In genomic region chr10:35027567-35027966, GRCh38 we compare ENCODE assay signal across 9 cellular contexts.
DNase-seq lines count a peak whose midpoint lies in the region; ATAC-seq and TF ChIP-seq lines count a peak whose summit lies in the region.
"Had no signal": no experiment of that assay in that cellular context is flagged by ENCODE, and none has a peak within 500 bp of the region (broad histone marks: within the 10 kb centered on the region; RNA-seq: fewer than 3 reads in every experiment).

No MANE protein-coding gene starts in this region.

- H3K9me3 ChIP-seq in heart left ventricle (no peaks in the 10 kb centered on the region), gastroesophageal sphincter (no peaks in the 10 kb centered on the region), vagina (no peaks in the 10 kb centered on the region)

- H3K4me3 ChIP-seq in heart left ventricle (no peak overlapping the region), gastroesophageal sphincter (no peak overlapping the region), vagina (no peak overlapping the region)

- TF ChIP-seq POLR2A in heart left ventricle (IDR thresholded peaks at IDR 0.05): no peak
- no peak for TF ChIP-seq POLR2A in gastroesophageal sphincter (IDR thresholded peaks at IDR 0.05)
- no peak for TF ChIP-seq POLR2A in vagina (IDR thresholded peaks at IDR 0.05)

- ATAC-seq in heart left ventricle: no peak
- ATAC-seq in left ventricle myocardium superior: no peak
- no peak for ATAC-seq in gastroesophageal sphincter
- no peak for ATAC-seq in HG02981 (IDR thresholded peaks at IDR 0.05; ENCODE audit: unreplicated experiment)

- TF ChIP-seq EP300 in gastroesophageal sphincter (IDR thresholded peaks at IDR 0.05): no peak

- H3K36me3 ChIP-seq in heart left ventricle (peaks cover 0 to 100% (median 93%) of the 10 kb centered on the region in 9 donors), gastroesophageal sphincter (peaks cover 5 to 85% of the 10 kb centered on the region in 2 donors), vagina (peaks cover 0 to 34% of the 10 kb centered on the region in 2 donors)

- H3K27ac ChIP-seq in heart left ventricle: no peak overlapping the region
- no peak overlapping the region for H3K27ac ChIP-seq in gastroesophageal sphincter
- H3K27ac ChIP-seq in vagina: no peak overlapping the region

- intact Hi-C loops in heart left ventricle (cut with DNase I) (loop anchor here in 6 of 10 donors (5.0 to 10.0 kb wide), 4 partner anchors 303 to 363 kb away; no protein-coding TSS in a partner anchor), left ventricle myocardium superior (cut with micrococcal nuclease) (no loop called here), vagina (cut with DNase I) (no loop called here)

- DNase-seq in heart left ventricle (no peak), left ventricle myocardium superior (no peak), SW480 (ENCODE audit: low spot score) (peak; percentile 10), vagina (ENCODE audit: extremely low spot score in 2 of 2) (no peak), NCI-H187 treated with DMSO at 0.1 percent for 48 hours (lab: John Stamatoyannopoulos, UW) (no peak)
- no peak for DNase-seq in activated CD8-positive, alpha-beta memory T cell treated with anti-CD3 and anti-CD28 coated beads for 24 hours
- DNase-seq: activated B cell treated with CpG ODN at 0.5 μM for 24 hours had no signal

- H3K4me1 ChIP-seq in heart left ventricle (no peaks in the 10 kb centered on the region), gastroesophageal sphincter (no peaks in the 10 kb centered on the region), vagina (no peaks in the 10 kb centered on the region)

- H3K27me3 ChIP-seq in heart left ventricle (no peaks in the 10 kb centered on the region), gastroesophageal sphincter (no peaks in the 10 kb centered on the region), vagina (no peaks in the 10 kb centered on the region)

- TF ChIP-seq CTCF in heart left ventricle (IDR thresholded peaks at IDR 0.05): peak in 11 of 12 donors; percentile 12 to 57 (median 39)
- TF ChIP-seq CTCF in gastroesophageal sphincter (IDR thresholded peaks at IDR 0.05): peak in 3 of 4 experiments; percentile 21 to 49 (median 23)
- peak in 2 of 3 experiments; percentile 3 to 24 for TF ChIP-seq CTCF in vagina (IDR thresholded peaks at IDR 0.05)

Comparison
In these comparisons a context has a peak if more than half of its experiments do, and no peak if none do; other contexts are left out.
1. intact Hi-C loops: an anchor here in heart left ventricle (5.0 to 10.0 kb wide); none called in left ventricle myocardium superior and vagina.